ENCODE assay signal across 12 cellular contexts in the genomic region with DNA sequence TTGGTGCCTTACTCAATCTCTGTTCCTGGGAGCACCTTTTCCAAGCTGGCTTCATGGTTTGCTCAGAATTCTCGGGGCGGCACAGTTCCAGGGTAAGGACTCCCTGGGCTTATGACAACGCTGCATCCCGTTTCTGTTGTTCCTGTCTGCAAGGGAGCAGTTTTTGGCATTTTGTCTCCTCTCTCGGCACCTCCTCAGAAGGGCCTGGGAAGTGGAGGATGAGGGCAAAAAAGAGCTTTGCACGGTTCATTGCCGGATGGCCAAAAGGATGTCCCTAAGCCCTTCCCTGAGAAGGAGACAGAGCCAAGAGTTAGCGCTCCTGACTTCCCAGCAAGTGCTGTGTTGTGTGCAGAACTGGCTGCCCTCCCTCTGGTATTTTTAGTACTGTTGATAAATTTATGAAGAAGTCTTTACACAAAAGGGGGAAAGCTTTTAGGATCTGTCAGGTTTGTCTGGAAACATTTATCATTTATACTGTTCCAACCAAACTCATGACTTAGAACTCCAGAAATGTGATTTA. TPM values are rescaled to one million over a fixed set of nuclear protein-coding genes. Genes with fewer than 3 reads are reported as not detected.
DNase-seq lines count a peak whose midpoint lies in the region; ATAC-seq, FAIRE-seq and TF ChIP-seq lines count a peak whose summit lies in the region.
"Had no signal": no experiment of that assay in that cellular context is flagged by ENCODE, and none has a peak within 500 bp of the region (broad histone marks: within the 10 kb centered on the region; RNA-seq: fewer than 3 reads in every experiment).

No MANE protein-coding gene starts in this region.

- H3K9me3 ChIP-seq in MG63, result no peaks in the 10 kb centered on the region

- H2AFZ ChIP-seq in ACC112 (ENCODE audit: low read length, unreplicated experiment), result peak overlapping the region; percentile 86

- no peaks in the 10 kb centered on the region for H3K36me3 ChIP-seq in ACC112 (ENCODE audit: insufficient read depth, low read length)
- H3K36me3 ChIP-seq in rectal smooth muscle tissue (ENCODE audit: control insufficient read depth, insufficient read depth, low read length), result no peaks in the 10 kb centered on the region
- no peaks in the 10 kb centered on the region for H3K36me3 ChIP-seq in MG63

- H3K27me3 ChIP-seq in ACC112 (ENCODE audit: insufficient read depth, low read length), result no peaks in the 10 kb centered on the region
- H3K27me3 ChIP-seq in rectal smooth muscle tissue (ENCODE audit: control insufficient read depth, insufficient read depth, low read length), result no peaks in the 10 kb centered on the region
- no peaks in the 10 kb centered on the region for H3K27me3 ChIP-seq in MG63

- DNase-seq in fibroblast of peridontal ligament (ENCODE audit: extremely low read depth), result peak; percentile 25
- no peak for DNase-seq in MG63
- DNase-seq in hippocampal formation (lab: John Stamatoyannopoulos, UW), result no peak
- no peak for DNase-seq in NCI-H345 treated with DMSO at 0.1 percent for 48 hours (lab: John Stamatoyannopoulos, UW; ENCODE audit: unreplicated experiment)
- no peak for DNase-seq in RCC 7860 (ENCODE audit: low spot score)
- DNase-seq: DND-41, islet precursor cell, NCI-H187 treated with DMSO at 0.1 percent for 48 hours had no signal

- H3K79me2 ChIP-seq in ACC112 (ENCODE audit: control insufficient read depth, insufficient read depth, low read length, unreplicated experiment), result no peaks in the 10 kb centered on the region

- H3K4me3 ChIP-seq in ACC112 (ENCODE audit: low read depth, low read length) (peak overlapping the region; percentile 61), rectal smooth muscle tissue (ENCODE audit: low read length) (peak overlapping the region; percentile 4), MG63 (no peak overlapping the region)

- H3K4me1 ChIP-seq in ACC112 (ENCODE audit: control insufficient read depth, insufficient read depth, low read length, unreplicated experiment), result peaks cover 31% of the 10 kb centered on the region
- H3K4me1 ChIP-seq in rectal smooth muscle tissue (ENCODE audit: control insufficient read depth, insufficient read depth, low read length), result peaks cover 10% of the 10 kb centered on the region

- no peak overlapping the region for H3K9ac ChIP-seq in rectal smooth muscle tissue (ENCODE audit: low read length)

- peak; percentile 37 for ATAC-seq in SK-N-SH treated with all-trans-retinoic acid at 6 μM for 48 hours
- ATAC-seq: stimulated activated memory B cell treated with anti-CD40 and anti-IgM and Interleukin-4, amounts not matched to agents 10 μg/mL and 1 μg/mL and 100 μg/mL, for 72 hours had no signal

- H3K27ac ChIP-seq in ACC112 (ENCODE audit: low read depth, low read length), result peak overlapping the region; percentile 90
- peak overlapping the region; percentile 76 for H3K27ac ChIP-seq in rectal smooth muscle tissue (ENCODE audit: low read depth, low read length)

- no peak for FAIRE-seq in RCC 7860 (lab: Jason Lieb, UNC)

TF ChIP-seq in SK-N-SH treated with all-trans-retinoic acid at 6 μM for 48 hours, 23 proteins besides CTCF, POLR2A, EP300 and RAD21:
- TF ChIP-seq TCF4 (CRISPR knock-in tag; IDR thresholded peaks at IDR 0.05; ENCODE audit: borderline replicate concordance), result no peak
- no peak for TF ChIP-seq TOX (CRISPR knock-in tag; IDR thresholded peaks at IDR 0.05; ENCODE audit: borderline replicate concordance)
- TF ChIP-seq, protein P1, sequence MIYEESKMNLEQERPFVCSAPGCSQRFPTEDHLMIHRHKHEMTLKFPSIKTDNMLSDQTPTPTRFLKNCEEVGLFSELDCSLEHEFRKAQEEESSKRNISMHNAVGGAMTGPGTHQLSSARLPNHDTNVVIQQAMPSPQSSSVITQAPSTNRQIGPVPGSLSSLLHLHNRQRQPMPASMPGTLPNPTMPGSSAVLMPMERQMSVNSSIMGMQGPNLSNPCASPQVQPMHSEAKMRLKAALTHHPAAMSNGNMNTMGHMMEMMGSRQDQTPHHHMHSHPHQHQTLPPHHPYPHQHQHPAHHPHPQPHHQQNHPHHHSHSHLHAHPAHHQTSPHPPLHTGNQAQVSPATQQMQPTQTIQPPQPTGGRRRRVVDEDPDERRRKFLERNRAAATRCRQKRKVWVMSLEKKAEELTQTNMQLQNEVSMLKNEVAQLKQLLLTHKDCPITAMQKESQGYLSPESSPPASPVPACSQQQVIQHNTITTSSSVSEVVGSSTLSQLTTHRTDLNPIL (CRISPR knock-in tag; IDR thresholded peaks at IDR 0.05; ENCODE audit: low read depth), result no peak
- TF ChIP-seq PPARA (CRISPR knock-in tag; IDR thresholded peaks at IDR 0.05; ENCODE audit: borderline replicate concordance), result no peak
- TF ChIP-seq, protein P2, sequence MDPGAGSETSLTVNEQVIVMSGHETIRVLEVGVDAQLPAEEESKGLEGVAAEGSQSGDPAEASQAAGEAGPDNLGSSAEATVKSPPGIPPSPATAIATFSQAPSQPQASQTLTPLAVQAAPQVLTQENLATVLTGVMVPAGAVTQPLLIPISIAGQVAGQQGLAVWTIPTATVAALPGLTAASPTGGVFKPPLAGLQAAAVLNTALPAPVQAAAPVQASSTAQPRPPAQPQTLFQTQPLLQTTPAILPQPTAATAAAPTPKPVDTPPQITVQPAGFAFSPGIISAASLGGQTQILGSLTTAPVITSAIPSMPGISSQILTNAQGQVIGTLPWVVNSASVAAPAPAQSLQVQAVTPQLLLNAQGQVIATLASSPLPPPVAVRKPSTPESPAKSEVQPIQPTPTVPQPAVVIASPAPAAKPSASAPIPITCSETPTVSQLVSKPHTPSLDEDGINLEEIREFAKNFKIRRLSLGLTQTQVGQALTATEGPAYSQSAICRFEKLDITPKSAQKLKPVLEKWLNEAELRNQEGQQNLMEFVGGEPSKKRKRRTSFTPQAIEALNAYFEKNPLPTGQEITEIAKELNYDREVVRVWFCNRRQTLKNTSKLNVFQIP (CRISPR knock-in tag; IDR thresholded peaks at IDR 0.05; ENCODE audit: borderline replicate concordance, low read depth), result no peak
- TF ChIP-seq ZFP3 (CRISPR knock-in tag; IDR thresholded peaks at IDR 0.05), result no peak

RNA-seq across cellular contexts. Expression of a gene that starts 13.4 kb away (rescaled TPM):
- total RNA-seq in MG63 (2014; rRNA removed; shearing (Covaris generic); ENCODE audit: low replicate concordance), result 5.2 and 12.6 TPM in 2 replicates

RNA-seq across cellular contexts. Expression of a gene that starts 36.3 kb away (rescaled TPM):
- total RNA-seq in MG63 (2014; rRNA removed; shearing (Covaris generic); ENCODE audit: low replicate concordance), result 92.4 and 122 TPM in 2 replicates
